Comparison of ENCODE assay signal across 8 cellular contexts in genomic region chr17:75271233-75271954, GRCh38. TPM values are rescaled to one million over a fixed set of nuclear protein-coding genes. Genes with fewer than 3 reads are reported as not detected.
DNase-seq lines count a peak whose midpoint lies in the region; ATAC-seq and TF ChIP-seq lines count a peak whose summit lies in the region.

No MANE protein-coding gene starts in this region.

- peaks cover 31% of the 10 kb centered on the region for H3K4me1 Mint-ChIP-seq in activated CD4-positive, alpha-beta memory T cell treated with anti-CD3 and anti-CD28 coated beads for 36 hours (ENCODE audit: low read depth)

- H3K4me3 ChIP-seq in AG04450 (ENCODE audit: low read depth, low read length): peak overlapping the region; percentile 68

- no peak for DNase-seq in AG04450 (ENCODE audit: low read depth, low spot score)
- peak; percentile 71 to 92 for DNase-seq in NCI-H524 (lab: John Stamatoyannopoulos, UW)
- peak; percentile 91 for DNase-seq in activated CD4-positive, alpha-beta memory T cell treated with anti-CD3 and anti-CD28 coated beads for 36 hours
- DNase-seq in effector CD8-positive, alpha-beta T cell (lab: John Stamatoyannopoulos, UW): peak; percentile 72
- peak; percentile 95 for DNase-seq in mesenteric fat pad (ENCODE audit: low spot score)
- peak; percentile 86 for DNase-seq in stimulated activated CD8-positive, alpha-beta memory T cell treated with anti-CD3 and anti-CD28 coated beads, Interleukin-15, amount 100 ng/mL, for 24 hours (ENCODE audit: low read depth)

- H3K27me3 Mint-ChIP-seq in activated CD4-positive, alpha-beta memory T cell treated with anti-CD3 and anti-CD28 coated beads for 36 hours: no peaks in the 10 kb centered on the region

- TF ChIP-seq CTCF in AG04450 (IDR thresholded peaks at IDR 0.05; ENCODE audit: low read depth, low read length): peak; percentile 44

- ATAC-seq in GM18867 (IDR thresholded peaks at IDR 0.05; ENCODE audit: unreplicated experiment) (peak; percentile 70), HG03097 (IDR thresholded peaks at IDR 0.05; ENCODE audit: low FRiP score, unreplicated experiment) (peak; percentile 65)

- intact Hi-C loops in activated CD4-positive, alpha-beta memory T cell treated with anti-CD3 and anti-CD28 coated beads for 36 hours (cut with micrococcal nuclease): loop anchor here (1.0 to 5.0 kb wide), 3 partner anchors 18 to 246 kb away; partner anchors contain the start of genes CASKIN2, SLC25A19 and TSEN54

- no peaks in the 10 kb centered on the region for H3K27me3 ChIP-seq in AG04450 (ENCODE audit: control insufficient read depth, insufficient read depth, low read length)

- H3K9me3 ChIP-seq in AG04450 (ENCODE audit: control insufficient read depth, insufficient read depth, low read length): no peaks in the 10 kb centered on the region; the same call in 1 of the 2 replicates

- peaks cover 20% of the 10 kb centered on the region for H3K36me3 Mint-ChIP-seq in activated CD4-positive, alpha-beta memory T cell treated with anti-CD3 and anti-CD28 coated beads for 36 hours

- peak overlapping the region; percentile 75 for H3K4me3 Mint-ChIP-seq in activated CD4-positive, alpha-beta memory T cell treated with anti-CD3 and anti-CD28 coated beads for 36 hours

- H3K9me3 Mint-ChIP-seq in activated CD4-positive, alpha-beta memory T cell treated with anti-CD3 and anti-CD28 coated beads for 36 hours: no peaks in the 10 kb centered on the region

- H3K27ac Mint-ChIP-seq in activated CD4-positive, alpha-beta memory T cell treated with anti-CD3 and anti-CD28 coated beads for 36 hours: peak overlapping the region; percentile 63

- H3K27ac ChIP-seq in AG04450 (ENCODE audit: low read depth, low read length): no peak overlapping the region

- POLR2A ChIA-PET in AG04450 (lab: Yijun Ruan, JAX): interaction anchor here (0.6 to 3.1 kb wide), 7 partner anchors 10 to 611 kb away, joined by 3 to 29 read pairs (median 4); partner anchors contain the start of genes GGA3, GRB2, MRPS7 and NUP85
- POLR2A ChIA-PET in activated CD4-positive, alpha-beta memory T cell treated with anti-CD3 and anti-CD28 coated beads for 36 hours (lab: Charles Lee): interaction anchor here (0.7 to 3.8 kb wide), 14 partner anchors 10 to 185 kb away, joined by 3 to 80 read pairs (median 5); partner anchors contain the start of genes GGA3, GRB2, JPT1 and MRPS7

- CTCF ChIA-PET in AG04450 (lab: Charles Lee): interaction anchor here (0.5 to 4.5 kb wide), 48 partner anchors 8 to 310 kb away, joined by 3 to 70 read pairs (median 4); partner anchors contain the start of genes GGA3, GRB2, MRPS7 and SLC25A19
- CTCF ChIA-PET in activated CD4-positive, alpha-beta memory T cell treated with anti-CD3 and anti-CD28 coated beads for 36 hours (lab: Charles Lee): interaction anchor here (0.6 to 6.8 kb wide), 42 partner anchors 10 to 482 kb away, joined by 3 to 106 read pairs (median 5); partner anchors contain the start of genes ARMC7, CDR2L, GGA3 and GRB2

RNA-seq across cellular contexts. Expression of gene MIF4GD, which starts 0.4 kb away (rescaled TPM):
- polyA plus RNA-seq in AG04450 (2011; rRNA removed): 6.0 and 6.9 TPM in 2 replicates
- polyA minus RNA-seq in AG04450 (2011; rRNA and poly(A)+ RNA removed): 4.3 and 4.7 TPM in 2 replicates
- total RNA-seq in activated CD4-positive, alpha-beta memory T cell treated with anti-CD3 and anti-CD28 coated beads for 36 hours: 10 to 100 TPM; 50.2 to 57.2 TPM
- 15.5 TPM for total RNA-seq in mesenteric fat pad

RNA-seq across cellular contexts. Expression of gene MRPS7, which starts 9.7 kb away (rescaled TPM):
- 53.8 and 62.6 TPM in 2 replicates for polyA plus RNA-seq in AG04450 (2011; rRNA removed)
- 28.8 and 29.8 TPM in 2 replicates for polyA minus RNA-seq in AG04450 (2011; rRNA and poly(A)+ RNA removed)
- 10 to 100 TPM; 72.9 to 76.1 TPM for total RNA-seq in activated CD4-positive, alpha-beta memory T cell treated with anti-CD3 and anti-CD28 coated beads for 36 hours
- total RNA-seq in mesenteric fat pad: 45.7 TPM

RNA-seq across cellular contexts. Expression of gene GGA3, which starts 10.0 kb away (rescaled TPM):
- 25.0 and 25.8 TPM in 2 replicates for polyA plus RNA-seq in AG04450 (2011; rRNA removed)
- polyA minus RNA-seq in AG04450 (2011; rRNA and poly(A)+ RNA removed): 39.5 and 50.0 TPM in 2 replicates
- total RNA-seq in activated CD4-positive, alpha-beta memory T cell treated with anti-CD3 and anti-CD28 coated beads for 36 hours: 10 to 100 TPM; 68.5 to 70.7 TPM
- 42.8 TPM for total RNA-seq in mesenteric fat pad

RNA-seq across cellular contexts. Expression of gene SLC25A19, which starts 17.8 kb away (rescaled TPM):
- 3.5 and 4.4 TPM in 2 replicates for polyA plus RNA-seq in AG04450 (2011; rRNA removed)
- polyA minus RNA-seq in AG04450 (2011; rRNA and poly(A)+ RNA removed): 3.6 and 4.7 TPM in 2 replicates
- 10 to 100 TPM; 57.9 to 62.3 TPM for total RNA-seq in activated CD4-positive, alpha-beta memory T cell treated with anti-CD3 and anti-CD28 coated beads for 36 hours
- total RNA-seq in mesenteric fat pad: 16.4 TPM
